22 cellular contexts compared by ENCODE assay signal in genomic region chr7:76377186-76377918, GRCh38. TPM values are rescaled to one million over a fixed set of nuclear protein-coding genes. Genes with fewer than 3 reads are reported as not detected.
DNase-seq lines count a peak whose midpoint lies in the region; ATAC-seq and TF ChIP-seq lines count a peak whose summit lies in the region.
"Had no signal": no experiment of that assay in that cellular context is flagged by ENCODE, and none has a peak within 500 bp of the region (broad histone marks: within the 10 kb centered on the region; RNA-seq: fewer than 3 reads in every experiment).

No MANE protein-coding gene starts in this region.

- H3K4me3 ChIP-seq in SK-N-SH (ENCODE audit: low read depth in 2 of 2, low read length in 1 of 2) (no peak overlapping the region), coronary artery (no peak overlapping the region), testis (no peak overlapping the region)
- H3K4me3 ChIP-seq: SK-N-MC, upper lobe of right lung had no signal

- 0 out of 2 replicates have a peak overlapping the region, but pooled peaks have one; percentile 24 for H2AFZ ChIP-seq in SK-N-SH (ENCODE audit: low read depth)

- H3F3A ChIP-seq in SK-N-SH (replicated peaks; ENCODE audit: insufficient read depth) = peaks cover 31% of the 10 kb centered on the region

- ATAC-seq in SK-N-SH treated with all-trans-retinoic acid at 6 μM for 48 hours (no peak), esophagus mucosa (no peak), HG03025 (IDR thresholded peaks at IDR 0.05; ENCODE audit: low FRiP score, unreplicated experiment) (no peak)
- ATAC-seq: HCT116; stimulated activated naive CD8-positive, alpha-beta T cell treated with anti-CD3 and anti-CD28 coated beads, Interleukin-15, Interleukin-2, amounts not matched to agents 100 U/mL and 50 U/mL, for 24 hours; upper lobe of right lung had no signal

- POLR2A ChIA-PET in SK-N-SH (lab: Yijun Ruan, JAX) = interaction anchor here (1.2 kb wide), 1 partner anchor 17 kb away, joined by 4 read pairs; no protein-coding TSS in a partner anchor

- H3K4me1 ChIP-seq in SK-N-SH (ENCODE audit: control insufficient read depth in 1 of 2, insufficient read depth in 2 of 2, low read depth in 1 of 2, low read length in 1 of 2) (peaks cover 6 to 33% of the 10 kb centered on the region in 2 experiments; a peak in 3 of 4 replicates), testis (peaks cover 30% of the 10 kb centered on the region)

- H3K79me2 ChIP-seq in SK-N-SH (ENCODE audit: insufficient read depth) = no peaks in the 10 kb centered on the region

- no peak for TF ChIP-seq EP300 in SK-N-SH (IDR thresholded peaks at IDR 0.05; ENCODE audit: borderline replicate concordance in 1 of 2, low read depth in 1 of 2, low read length in 1 of 2)

- DNase-seq in SK-N-SH (no peak), NCI-H2227 treated with DMSO at 0.1 percent for 48 hours (lab: John Stamatoyannopoulos, UW) (peak; percentile 70), coronary artery (ENCODE audit: low spot score) (no peak), testis (peak; percentile 73), amniotic stem cell (lab: John Stamatoyannopoulos, UW) (no peak)
- DNase-seq: activated CD4-positive, alpha-beta T cell treated with anti-CD3 and anti-CD28 coated beads, Interleukin-2, amount 10 ng/mL, durations not matched to agents 24 days and 14 days; activated T-cell treated with anti-CD3 and anti-CD28 coated beads for 4 hours; CD4-positive, CD25-positive, alpha-beta regulatory T cell; DMS53; effector CD4-positive, alpha-beta T cell; islet precursor cell; mesendoderm; NCI-H1694; nephron progenitor cell; OCI-M1; stimulated activated naive CD8-positive, alpha-beta T cell treated with anti-CD3 and anti-CD28 coated beads, Interleukin-15, Interleukin-2, amounts not matched to agents 100 U/mL and 50 U/mL, for 24 hours; upper lobe of right lung had no signal

- no peak overlapping the region for H3K9ac ChIP-seq in SK-N-SH

- H4K20me1 ChIP-seq in SK-N-SH (ENCODE audit: insufficient read depth) = no peaks in the 10 kb centered on the region

- intact Hi-C loops in testis (cut with DNase I; ENCODE audit: low total_unique reads) = no loop called here

- H3K4me2 ChIP-seq in SK-N-SH = peak overlapping the region; percentile 26; the same call in 1 of the 2 replicates

- no peak for TF ChIP-seq RAD21 in SK-N-SH (IDR thresholded peaks at IDR 0.05; ENCODE audit: low read length)

- CTCF ChIA-PET in SK-N-SH (lab: Yijun Ruan, JAX) = interaction anchor here (1.9 kb wide), 1 partner anchor 11 kb away, joined by 5 read pairs; no protein-coding TSS in a partner anchor

- H3K9me3 ChIP-seq in SK-N-SH = no peaks in the 10 kb centered on the region
- H3K9me3 ChIP-seq in testis = no peaks in the 10 kb centered on the region
- H3K9me3 ChIP-seq: upper lobe of right lung had no signal

- no peak overlapping the region; a peak in 1 of 4 replicates for H3K27ac ChIP-seq in SK-N-SH (ENCODE audit: low read depth in 2 of 2, low read length in 1 of 2)
- peak overlapping the region; percentile 32 to 54 for H3K27ac ChIP-seq in coronary artery
- H3K27ac ChIP-seq in testis = peak overlapping the region in 1 of 2 donors; percentile 91
- H3K27ac ChIP-seq: SK-N-MC, upper lobe of right lung had no signal

- no peaks in the 10 kb centered on the region for H3K9me2 ChIP-seq in SK-N-SH

- 70% methylated on average over 9 of the region's 9 CpGs for WGBS in SK-N-SH (ENCODE audit: low lambda C conversion rate)
- 36 to 52% methylated on average over 9 of the region's 9 CpGs for WGBS in testis, 2 donors

- H3K27me3 ChIP-seq in SK-N-SH (ENCODE audit: insufficient read depth) (no peaks in the 10 kb centered on the region), testis (no peaks in the 10 kb centered on the region)
- H3K27me3 ChIP-seq: upper lobe of right lung had no signal

- TF ChIP-seq POLR2A in testis (IDR thresholded peaks at IDR 0.05) = no peak

- TF ChIP-seq CTCF in SK-N-SH (IDR thresholded peaks at IDR 0.05) = no peak
- no peak for TF ChIP-seq CTCF in coronary artery (IDR thresholded peaks at IDR 0.05)
- TF ChIP-seq CTCF in testis (IDR thresholded peaks at IDR 0.05) = no peak

- no peaks in the 10 kb centered on the region for H3K36me3 ChIP-seq in SK-N-SH (replicated peaks in 1 of 2; ENCODE audit: control insufficient read depth in 1 of 2, insufficient read depth in 2 of 2, low read length in 1 of 2)
- H3K36me3 ChIP-seq in testis (ENCODE audit: low read depth, missing control alignments) = no peaks in the 10 kb centered on the region
- H3K36me3 ChIP-seq: upper lobe of right lung had no signal

TF ChIP-seq in SK-N-SH, 30 proteins besides CTCF, POLR2A, EP300 and RAD21 (continues in another document):
- no peak for TF ChIP-seq JUND (IDR thresholded peaks at IDR 0.05)
- TF ChIP-seq FOXM1 (IDR thresholded peaks at IDR 0.05; ENCODE audit: low read depth) = no peak
- TF ChIP-seq TAF1 (IDR thresholded peaks at IDR 0.05; ENCODE audit: borderline replicate concordance, low read depth, low read length) = no peak
- no peak for TF ChIP-seq FOXJ3 (CRISPR knock-in tag; IDR thresholded peaks at IDR 0.05)
- TF ChIP-seq YY1 (IDR thresholded peaks at IDR 0.05; ENCODE audit: low read depth) = no peak
- TF ChIP-seq ZBTB33 (IDR thresholded peaks at IDR 0.05; ENCODE audit: borderline replicate concordance, low read depth) = no peak

TF ChIP-seq in SK-N-SH treated with all-trans-retinoic acid at 6 μM for 48 hours, 23 proteins besides CTCF, POLR2A, EP300 and RAD21 (continues in another document):
- TF ChIP-seq CSRNP3 (CRISPR knock-in tag; IDR thresholded peaks at IDR 0.05) = no peak
- no peak for TF ChIP-seq GLIS3 (CRISPR knock-in tag; IDR thresholded peaks at IDR 0.05)
- TF ChIP-seq ISL1 (CRISPR knock-in tag; IDR thresholded peaks at IDR 0.05) = no peak
- no peak for TF ChIP-seq ZNF70 (CRISPR knock-in tag; IDR thresholded peaks at IDR 0.05)
- no peak for TF ChIP-seq TOX (CRISPR knock-in tag; IDR thresholded peaks at IDR 0.05; ENCODE audit: borderline replicate concordance)
- no peak for TF ChIP-seq TCF4 (CRISPR knock-in tag; IDR thresholded peaks at IDR 0.05; ENCODE audit: borderline replicate concordance)
- TF ChIP-seq ZFP30 (CRISPR knock-in tag; IDR thresholded peaks at IDR 0.05) = no peak
- TF ChIP-seq ZC3H10 (CRISPR knock-in tag; IDR thresholded peaks at IDR 0.05) = no peak
- TF ChIP-seq ZNF565 (CRISPR knock-in tag; conservative IDR thresholded peaks at IDR 0.05; ENCODE audit: low read depth) = no peak
- TF ChIP-seq, protein P1, sequence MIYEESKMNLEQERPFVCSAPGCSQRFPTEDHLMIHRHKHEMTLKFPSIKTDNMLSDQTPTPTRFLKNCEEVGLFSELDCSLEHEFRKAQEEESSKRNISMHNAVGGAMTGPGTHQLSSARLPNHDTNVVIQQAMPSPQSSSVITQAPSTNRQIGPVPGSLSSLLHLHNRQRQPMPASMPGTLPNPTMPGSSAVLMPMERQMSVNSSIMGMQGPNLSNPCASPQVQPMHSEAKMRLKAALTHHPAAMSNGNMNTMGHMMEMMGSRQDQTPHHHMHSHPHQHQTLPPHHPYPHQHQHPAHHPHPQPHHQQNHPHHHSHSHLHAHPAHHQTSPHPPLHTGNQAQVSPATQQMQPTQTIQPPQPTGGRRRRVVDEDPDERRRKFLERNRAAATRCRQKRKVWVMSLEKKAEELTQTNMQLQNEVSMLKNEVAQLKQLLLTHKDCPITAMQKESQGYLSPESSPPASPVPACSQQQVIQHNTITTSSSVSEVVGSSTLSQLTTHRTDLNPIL (CRISPR knock-in tag; IDR thresholded peaks at IDR 0.05; ENCODE audit: low read depth) = no peak
- TF ChIP-seq, protein P2, sequence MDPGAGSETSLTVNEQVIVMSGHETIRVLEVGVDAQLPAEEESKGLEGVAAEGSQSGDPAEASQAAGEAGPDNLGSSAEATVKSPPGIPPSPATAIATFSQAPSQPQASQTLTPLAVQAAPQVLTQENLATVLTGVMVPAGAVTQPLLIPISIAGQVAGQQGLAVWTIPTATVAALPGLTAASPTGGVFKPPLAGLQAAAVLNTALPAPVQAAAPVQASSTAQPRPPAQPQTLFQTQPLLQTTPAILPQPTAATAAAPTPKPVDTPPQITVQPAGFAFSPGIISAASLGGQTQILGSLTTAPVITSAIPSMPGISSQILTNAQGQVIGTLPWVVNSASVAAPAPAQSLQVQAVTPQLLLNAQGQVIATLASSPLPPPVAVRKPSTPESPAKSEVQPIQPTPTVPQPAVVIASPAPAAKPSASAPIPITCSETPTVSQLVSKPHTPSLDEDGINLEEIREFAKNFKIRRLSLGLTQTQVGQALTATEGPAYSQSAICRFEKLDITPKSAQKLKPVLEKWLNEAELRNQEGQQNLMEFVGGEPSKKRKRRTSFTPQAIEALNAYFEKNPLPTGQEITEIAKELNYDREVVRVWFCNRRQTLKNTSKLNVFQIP (CRISPR knock-in tag; IDR thresholded peaks at IDR 0.05; ENCODE audit: borderline replicate concordance, low read depth) = no peak
- TF ChIP-seq SNAI2 (CRISPR knock-in tag; IDR thresholded peaks at IDR 0.05) = no peak

RNA-seq across cellular contexts. Expression of gene YWHAG, which starts 18.6 kb away (rescaled TPM):
- polyA plus RNA-seq in SK-N-SH (2012; rRNA removed) (60.4 and 78.0 TPM in 2 replicates), testis (ENCODE audit: insufficient read depth, low read depth, low replicate concordance) (67.4 TPM)
- polyA plus RNA-seq in SK-N-SH (2012; cell fraction: cytosol; rRNA removed) = 69.7 and 76.5 TPM in 2 replicates
- polyA plus RNA-seq in SK-N-SH (2012; cell fraction: nucleus; rRNA removed) = 49.2 and 56.0 TPM in 2 replicates
- total RNA-seq in testis (10 to 100 TPM; 78.4 to 80.2 TPM), esophagus mucosa (86.9 TPM)

RNA-seq across cellular contexts. Expression of gene SSC4D, which starts 32.1 kb away (rescaled TPM):
- polyA plus RNA-seq in SK-N-SH (2012; rRNA removed) (1.6 and 2.0 TPM in 2 replicates), testis (ENCODE audit: insufficient read depth, low read depth, low replicate concordance) (2.8 TPM)
- polyA plus RNA-seq in SK-N-SH (2012; cell fraction: cytosol; rRNA removed) = 0.75 and 1.3 TPM in 2 replicates
- polyA plus RNA-seq in SK-N-SH (2012; cell fraction: nucleus; rRNA removed) = 3.3 and 5.8 TPM in 2 replicates
- total RNA-seq in testis (1 to 10 TPM; 1.8 to 2.3 TPM), esophagus mucosa (0.92 TPM)
- total RNA-seq: CD4-positive, CD25-positive, alpha-beta regulatory T cell had no signal

RNA-seq across cellular contexts. Expression of gene ZP3, which starts 47.4 kb away (rescaled TPM):
- 4.5 and 5.4 TPM in 2 replicates for polyA plus RNA-seq in SK-N-SH (2012; rRNA removed)
- polyA plus RNA-seq in SK-N-SH (2012; cell fraction: cytosol; rRNA removed) = 3.1 and 3.9 TPM in 2 replicates
- 8.3 and 11.1 TPM in 2 replicates for polyA plus RNA-seq in SK-N-SH (2012; cell fraction: nucleus; rRNA removed)
- 1 to 10 TPM; 1.7 to 3.5 TPM for total RNA-seq in testis
- 2.0 TPM for polyA plus RNA-seq in testis (ENCODE audit: insufficient read depth, low read depth, low replicate concordance)
- 19.8 TPM for total RNA-seq in esophagus mucosa

Comparison
In these comparisons a context has a peak if more than half of its experiments do, and no peak if none do; other contexts are left out.
1. DNase-seq: peak in NCI-H2227 treated with DMSO at 0.1 percent for 48 hours (single experiment) and testis (single experiment); none in SK-N-SH (single experiment), coronary artery (single experiment) and amniotic stem cell (single experiment).
2. H3K27ac ChIP-seq: peak in coronary artery (2 of 2); none in SK-N-SH (0 of 2).